In genomic region chr20:50111120-50111828, GRCh38 we compare ENCODE assay signal across 8 cellular contexts. TPM values are rescaled to one million over a fixed set of nuclear protein-coding genes. Genes with fewer than 3 reads are reported as not detected.
A peak's percentile ranks its signal among the peaks of the same experiment; 100 is the strongest.
DNase-seq lines count a peak whose midpoint lies in the region; ATAC-seq and TF ChIP-seq lines count a peak whose summit lies in the region.

No MANE protein-coding gene starts in this region.

- no peak for ATAC-seq in activated CD8-positive, alpha-beta T cell treated with anti-CD3 and anti-CD28 coated beads, Interleukin-2, amount 10 ng/mL, durations not matched to agents 7 days and 5 days

- peaks cover 88% of the 10 kb centered on the region for H3K4me1 Mint-ChIP-seq in activated CD8-positive, alpha-beta T cell treated with anti-CD3 and anti-CD28 coated beads, Interleukin-2, amount 10 ng/mL, durations not matched to agents 7 days and 5 days (ENCODE audit: low read depth)

- no peak for TF ChIP-seq POLR2A in spleen (IDR thresholded peaks at IDR 0.05)

- POLR2A ChIA-PET in activated CD8-positive, alpha-beta T cell treated with anti-CD3 and anti-CD28 coated beads, Interleukin-2, amount 10 ng/mL, durations not matched to agents 7 days and 5 days (lab: Charles Lee) = interaction anchor here (1.7 kb wide), 2 partner anchors 11 to 43 kb away, joined by 4 to 5 read pairs; partner anchors contain the start of gene PEDS1

- H3K27me3 Mint-ChIP-seq in activated CD8-positive, alpha-beta T cell treated with anti-CD3 and anti-CD28 coated beads, Interleukin-2, amount 10 ng/mL, durations not matched to agents 7 days and 5 days (ENCODE audit: low read depth) = no peaks in the 10 kb centered on the region

- H3K9me3 Mint-ChIP-seq in activated CD8-positive, alpha-beta T cell treated with anti-CD3 and anti-CD28 coated beads, Interleukin-2, amount 10 ng/mL, durations not matched to agents 7 days and 5 days (ENCODE audit: insufficient read depth) = no peaks in the 10 kb centered on the region

- H3K27me3 ChIP-seq in spleen (replicated peaks in 1 of 7) = no peaks in the 10 kb centered on the region

- peaks cover 0 to 14% (median 0%) of the 10 kb centered on the region in 6 donors for H3K36me3 ChIP-seq in spleen

- peak overlapping the region; percentile 75 to 87 for H3K4me3 ChIP-seq in foreskin fibroblast (ENCODE audit: low read depth in 1 of 2, low read length in 2 of 2)
- peak overlapping the region; percentile 66 to 93 (median 86) for H3K4me3 ChIP-seq in spleen

- peak overlapping the region; percentile 96 for H3K27ac Mint-ChIP-seq in activated CD8-positive, alpha-beta T cell treated with anti-CD3 and anti-CD28 coated beads, Interleukin-2, amount 10 ng/mL, durations not matched to agents 7 days and 5 days

- peak overlapping the region; percentile 92 to 98 (median 97) for H3K27ac ChIP-seq in spleen

- TF ChIP-seq CTCF in foreskin fibroblast (IDR thresholded peaks at IDR 0.05; ENCODE audit: low read depth, low read length) (no peak), spleen (IDR thresholded peaks at IDR 0.05 in 8 of 11, conservative IDR thresholded peaks at IDR 0.05 in 3 of 11) (no peak)

- peak; percentile 29 for DNase-seq in NK-92 treated with Interleukin-12 subunit alpha and Interleukin-12 subunit beta, amount 100 ng/mL, for 24 hours (lab: John Stamatoyannopoulos, UW)
- DNase-seq in NK-92 (lab: John Stamatoyannopoulos, UW; ENCODE audit: unreplicated experiment) (no peak), foreskin fibroblast (peak; percentile 57 to 81), spleen (no peak), DMS53 (lab: John Stamatoyannopoulos, UW) (no peak), AML-193 (lab: John Stamatoyannopoulos, UW) (no peak), amygdala (lab: John Stamatoyannopoulos, UW) (no peak)
- no peak for DNase-seq in activated CD8-positive, alpha-beta T cell treated with anti-CD3 and anti-CD28 coated beads, Interleukin-2, amount 10 ng/mL, durations not matched to agents 7 days and 5 days

- peaks cover 52% of the 10 kb centered on the region for H3K36me3 Mint-ChIP-seq in activated CD8-positive, alpha-beta T cell treated with anti-CD3 and anti-CD28 coated beads, Interleukin-2, amount 10 ng/mL, durations not matched to agents 7 days and 5 days (ENCODE audit: low read depth)

- CTCF ChIA-PET in activated CD8-positive, alpha-beta T cell treated with anti-CD3 and anti-CD28 coated beads, Interleukin-2, amount 10 ng/mL, durations not matched to agents 7 days and 5 days (lab: Charles Lee) = interaction anchor here (1.6 to 7.7 kb wide), 6 partner anchors 10 to 132 kb away, joined by 6 to 72 read pairs (median 10); partner anchors contain the start of gene PEDS1

- intact Hi-C loops in spleen (cut with DNase I; ENCODE audit: low total_unique reads) = no loop called here

- 47 to 64% (median 53%) methylated on average over 10 of the region's 10 CpGs for WGBS in spleen, 5 donors

- H3K4me3 Mint-ChIP-seq in activated CD8-positive, alpha-beta T cell treated with anti-CD3 and anti-CD28 coated beads, Interleukin-2, amount 10 ng/mL, durations not matched to agents 7 days and 5 days = peak overlapping the region; percentile 97

- peaks cover 62 to 94% (median 86%) of the 10 kb centered on the region in 6 donors for H3K4me1 ChIP-seq in spleen

- H3K9me3 ChIP-seq in spleen = no peaks in the 10 kb centered on the region

RNA-seq across cellular contexts. Expression of gene UBE2V1, which starts 1.7 kb away (rescaled TPM):
- 100 to 1,000 TPM; 120 to 131 TPM for total RNA-seq in activated CD8-positive, alpha-beta T cell treated with anti-CD3 and anti-CD28 coated beads, Interleukin-2, amount 10 ng/mL, durations not matched to agents 7 days and 5 days
- 100 to 1,000 TPM; 110 to 140 (median 131) TPM for total RNA-seq in spleen
- polyA plus RNA-seq in spleen = 10 to 100 TPM; 62.3 to 76.9 (median 69.5) TPM

RNA-seq across cellular contexts. Expression of gene PEDS1, which starts 42.2 kb away (rescaled TPM):
- total RNA-seq in activated CD8-positive, alpha-beta T cell treated with anti-CD3 and anti-CD28 coated beads, Interleukin-2, amount 10 ng/mL, durations not matched to agents 7 days and 5 days = 10 to 100 TPM; 28.7 to 30.2 TPM
- 10 to 100 TPM; 15.3 to 24.8 (median 20.3) TPM for total RNA-seq in spleen
- 10 to 100 TPM in 2 of 3 donors, 1 to 10 TPM in 1; 9.6 to 14.3 (median 12.2) TPM for polyA plus RNA-seq in spleen

Comparison
In these comparisons a context has a peak if more than half of its experiments do, and no peak if none do; other contexts are left out.
1. DNase-seq: peak in NK-92 treated with Interleukin-12 subunit alpha and Interleukin-12 subunit beta, amount 100 ng/mL, for 24 hours (single experiment) and foreskin fibroblast (2 of 2); none in NK-92 (single experiment), activated CD8-positive, alpha-beta T cell treated with anti-CD3 and anti-CD28 coated beads, Interleukin-2, amount 10 ng/mL, durations not matched to agents 7 days and 5 days (single experiment), spleen (single experiment), DMS53 (single experiment), AML-193 (0 of 2) and amygdala (0 of 56).